ENCODE assay signal across 26 cellular contexts in the genomic region with DNA sequence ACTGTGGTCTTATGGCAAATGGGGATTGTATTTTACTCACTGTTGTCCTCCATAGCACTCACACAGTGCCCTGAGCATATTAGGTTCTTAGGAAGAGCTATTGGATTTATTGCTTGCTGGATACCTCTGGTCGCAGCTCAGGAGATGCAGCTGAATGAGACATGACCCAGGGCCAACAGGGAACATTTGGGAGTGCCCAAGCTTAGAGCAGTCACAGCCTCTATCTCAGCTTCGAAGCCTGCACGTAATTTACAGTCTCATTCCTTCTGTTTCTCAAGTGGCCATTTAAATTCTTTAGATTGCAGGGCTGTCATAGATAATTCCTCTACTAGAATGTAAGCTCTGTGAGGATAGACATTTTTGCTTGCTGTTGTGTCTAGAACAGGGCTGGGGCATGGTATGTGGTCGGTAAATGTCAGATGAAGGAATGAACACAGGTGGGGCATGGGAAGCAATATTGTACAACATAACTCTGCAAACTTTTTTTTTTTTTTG.
A peak's percentile ranks its signal among the peaks of the same experiment; 100 is the strongest.
DNase-seq lines count a peak whose midpoint lies in the region; ATAC-seq and TF ChIP-seq lines count a peak whose summit lies in the region.
"Had no signal": no experiment of that assay in that cellular context is flagged by ENCODE, and none has a peak within 500 bp of the region (broad histone marks: within the 10 kb centered on the region; RNA-seq: fewer than 3 reads in every experiment).

No MANE protein-coding gene starts in this region.

- H3K4me3 ChIP-seq in BLaER1 treated with 17β-estradiol and CSF1 and Interleukin-3, amounts not matched to agents 10 nM and 100 nM: no peak overlapping the region; a peak in 1 of 20 replicates
- H3K4me3 ChIP-seq: K562, tibial artery had no signal

- no peak overlapping the region for H3K27ac Mint-ChIP-seq in activated CD4-positive, alpha-beta memory T cell treated with anti-CD3 and anti-CD28 coated beads, Interleukin-2, amount 10 ng/mL, durations not matched to agents 7 days and 5 days
- H3K27ac Mint-ChIP-seq: activated naive CD8-positive, alpha-beta T cell; activated T-helper 1 cell treated with anti-CD3 and anti-CD28 coated beads, Interleukin-12 subunit alpha, Interleukin-12 subunit beta, Interleukin-2, Interleukin-4 antibody, amounts not matched to agents 30 ng/mL and 10 ng/mL and 1 ng/mL, durations not matched to agents 14 hours and 24 hours and 36 hours; nephron progenitor cell had no signal

- ATAC-seq in GM19452 (IDR thresholded peaks at IDR 0.05; ENCODE audit: unreplicated experiment): peak; percentile 27
- peak; percentile 16 for ATAC-seq in HG02642 (IDR thresholded peaks at IDR 0.05; ENCODE audit: poor library complexity, unreplicated experiment)
- peak; percentile 6 for ATAC-seq in HG03354 (IDR thresholded peaks at IDR 0.05; ENCODE audit: poor library complexity, severe bottlenecking, unreplicated experiment)
- ATAC-seq: HCT116; K562; left lobe of liver; stimulated activated naive CD8-positive, alpha-beta T cell treated with anti-CD3 and anti-CD28 coated beads, Interleukin-15, Interleukin-2, amounts not matched to agents 100 U/mL and 50 U/mL, for 24 hours had no signal

- no peaks in the 10 kb centered on the region for H3K4me1 Mint-ChIP-seq in activated CD4-positive, alpha-beta memory T cell treated with anti-CD3 and anti-CD28 coated beads, Interleukin-2, amount 10 ng/mL, durations not matched to agents 7 days and 5 days
- H3K4me1 Mint-ChIP-seq: nephron progenitor cell had no signal

- POLR2A ChIA-PET in RWPE1 (lab: Yijun Ruan, JAX; ENCODE audit: low non-redundant PET): no interaction called here
- POLR2A ChIA-PET in activated CD4-positive, alpha-beta memory T cell treated with anti-CD3 and anti-CD28 coated beads, Interleukin-2, amount 10 ng/mL, durations not matched to agents 7 days and 5 days (lab: Charles Lee): no interaction called here

- peaks cover 5% of the 10 kb centered on the region for H3K9me3 Mint-ChIP-seq in activated CD4-positive, alpha-beta memory T cell treated with anti-CD3 and anti-CD28 coated beads, Interleukin-2, amount 10 ng/mL, durations not matched to agents 7 days and 5 days
- H3K9me3 Mint-ChIP-seq: activated T-helper 1 cell treated with anti-CD3 and anti-CD28 coated beads, Interleukin-12 subunit alpha, Interleukin-12 subunit beta, Interleukin-2, Interleukin-4 antibody, amounts not matched to agents 30 ng/mL and 10 ng/mL and 1 ng/mL, durations not matched to agents 14 hours and 24 hours and 36 hours had no signal

- no peak for TF ChIP-seq CTCF in RWPE1 (conservative IDR thresholded peaks at IDR 0.05; ENCODE audit: low read depth)

- H4K20me1 ChIP-seq in BLaER1 treated with 17β-estradiol and CSF1 and Interleukin-3, amounts not matched to agents 10 nM and 100 nM: no peaks in the 10 kb centered on the region

- no peaks in the 10 kb centered on the region for H3K27me3 Mint-ChIP-seq in activated CD4-positive, alpha-beta memory T cell treated with anti-CD3 and anti-CD28 coated beads, Interleukin-2, amount 10 ng/mL, durations not matched to agents 7 days and 5 days

- H3K4me1 ChIP-seq in BLaER1 treated with 17β-estradiol and CSF1 and Interleukin-3, amounts not matched to agents 10 nM and 100 nM: peaks cover 21 to 91% (median 70%) of the 10 kb centered on the region in 10 experiments
- H3K4me1 ChIP-seq: BE2C, tibial artery had no signal

- H3K9me3 ChIP-seq in BLaER1 treated with 17β-estradiol and CSF1 and Interleukin-3, amounts not matched to agents 10 nM and 100 nM (replicated peaks in 1 of 11): peaks cover 19 to 49% (median 34%) of the 10 kb centered on the region in 11 experiments; a peak in 21 of 22 replicates
- H3K9me3 ChIP-seq: BE2C, SK-N-SH had no signal

- no peak overlapping the region for H3K4me3 Mint-ChIP-seq in activated CD4-positive, alpha-beta memory T cell treated with anti-CD3 and anti-CD28 coated beads, Interleukin-2, amount 10 ng/mL, durations not matched to agents 7 days and 5 days
- H3K4me3 Mint-ChIP-seq: activated naive CD8-positive, alpha-beta T cell; activated T-helper 1 cell treated with anti-CD3 and anti-CD28 coated beads, Interleukin-12 subunit alpha, Interleukin-12 subunit beta, Interleukin-2, Interleukin-4 antibody, amounts not matched to agents 30 ng/mL and 10 ng/mL and 1 ng/mL, durations not matched to agents 14 hours and 24 hours and 36 hours; nephron progenitor cell had no signal

- peak overlapping the region in 6 of 11 experiments; percentile 55 to 83 (median 76); a peak in 12 of 22 replicates for H3K27ac ChIP-seq in BLaER1 treated with 17β-estradiol and CSF1 and Interleukin-3, amounts not matched to agents 10 nM and 100 nM
- H3K27ac ChIP-seq in RWPE1: no peak overlapping the region
- H3K27ac ChIP-seq: tibial artery had no signal

- H3K27me3 ChIP-seq in BLaER1 treated with 17β-estradiol and CSF1 and Interleukin-3, amounts not matched to agents 10 nM and 100 nM: peaks cover 0 to 15% (median 0%) of the 10 kb centered on the region in 11 experiments; a peak in 4 of 22 replicates
- H3K27me3 ChIP-seq: BE2C had no signal

- CTCF ChIA-PET in RWPE1 (lab: Yijun Ruan, JAX): interaction anchor here (0.6 kb wide), 1 partner anchor 64 kb away, joined by 3 read pairs; no protein-coding TSS in a partner anchor
- CTCF ChIA-PET in activated CD4-positive, alpha-beta memory T cell treated with anti-CD3 and anti-CD28 coated beads, Interleukin-2, amount 10 ng/mL, durations not matched to agents 7 days and 5 days (lab: Charles Lee): no interaction called here

- peak overlapping the region in 10 of 11 experiments; percentile 64 to 93 (median 85); a peak in 19 of 22 replicates for H3K4me2 ChIP-seq in BLaER1 treated with 17β-estradiol and CSF1 and Interleukin-3, amounts not matched to agents 10 nM and 100 nM
- H3K4me2 ChIP-seq: SK-N-SH had no signal

- DNase-seq in H4 (ENCODE audit: low spot score): no peak
- no peak for DNase-seq in RWPE1 (ENCODE audit: low spot score)
- DNase-seq in activated CD4-positive, alpha-beta memory T cell treated with anti-CD3 and anti-CD28 coated beads, Interleukin-2, amount 10 ng/mL, durations not matched to agents 7 days and 5 days: no peak
- DNase-seq in SKM-1 treated with dmso at 0.1 percent for 144 hours (lab: John Stamatoyannopoulos, UW; ENCODE audit: unreplicated experiment): no peak
- DNase-seq: 8988T; activated CD4-positive, CD25-positive, alpha-beta regulatory T cell treated with anti-CD3 and anti-CD28 coated beads, Interleukin-2, amount 50 U/mL, for 72 hours; BE2C; EL; glutamatergic neuron; midbrain; NCI-H1694 treated with DMSO at 0.1 percent for 48 hours; NCI-H226; nephron progenitor cell; NK-92 treated with Interleukin-12 subunit alpha and Interleukin-12 subunit beta, amount 100 ng/mL, for 24 hours; SK-N-SH; stimulated activated naive CD8-positive, alpha-beta T cell treated with anti-CD3 and anti-CD28 coated beads, Interleukin-15, Interleukin-2, amounts not matched to agents 100 U/mL and 50 U/mL, for 24 hours; tibial artery had no signal

- H3K36me3 Mint-ChIP-seq in activated CD4-positive, alpha-beta memory T cell treated with anti-CD3 and anti-CD28 coated beads, Interleukin-2, amount 10 ng/mL, durations not matched to agents 7 days and 5 days (ENCODE audit: low read depth): no peaks in the 10 kb centered on the region
- H3K36me3 Mint-ChIP-seq: activated naive CD8-positive, alpha-beta T cell had no signal

- no peaks in the 10 kb centered on the region for H3K36me3 ChIP-seq in BLaER1 treated with 17β-estradiol and CSF1 and Interleukin-3, amounts not matched to agents 10 nM and 100 nM
- H3K36me3 ChIP-seq: BE2C, tibial artery had no signal

- H3K9ac ChIP-seq in BLaER1 treated with 17β-estradiol and CSF1 and Interleukin-3, amounts not matched to agents 10 nM and 100 nM: peak overlapping the region in 3 of 11 experiments; percentile 38 to 69 (median 66); a peak in 3 of 22 replicates
- H3K9ac ChIP-seq: SK-N-SH had no signal
